Comparison of ENCODE assay signal across 15 cellular contexts in genomic region chr22:46663436-46664100, GRCh38.
"Had no signal": no experiment of that assay in that cellular context is flagged by ENCODE, and none has a peak within 500 bp of the region (broad histone marks: within the 10 kb centered on the region; RNA-seq: fewer than 3 reads in every experiment).

No MANE protein-coding gene starts in this region.

- H3K4me3 ChIP-seq: coronary artery, heart right ventricle, left lung, lung had no signal

- H3K9me3 ChIP-seq: heart right ventricle, left lung had no signal

- H3K27me3 Mint-ChIP-seq: naive B cell had no signal

- DNase-seq: effector CD4-positive, alpha-beta T cell; endodermal cell; islet precursor cell; mesenchymal stem cell; midbrain; naive B cell; small intestine; stimulated activated CD4-positive, alpha-beta T cell treated with anti-CD3 and anti-CD28 coated beads, Interleukin-12 subunit alpha, Interleukin-12 subunit beta, amount 100 ng/mL, for 4 hours; stimulated activated naive CD4-positive, alpha-beta T cell treated with Interleukin-2 at 50 U/mL for 16 hours; trophoblast cell had no signal

- H3K9me3 Mint-ChIP-seq: endodermal cell, naive B cell, nephron had no signal

- H3K4me3 Mint-ChIP-seq: endodermal cell, naive B cell, nephron had no signal

- ATAC-seq: left lung had no signal

- H3K27ac ChIP-seq: coronary artery, left lung had no signal

- H3K27me3 ChIP-seq: heart right ventricle, left lung had no signal

- H3K27ac Mint-ChIP-seq: nephron had no signal
